Comparison of ENCODE assay signal across 1 cellular context in genomic region chr6:137816133-137816579, GRCh38.
TF ChIP-seq lines count a peak whose summit lies in the region.

No MANE protein-coding gene starts in this region.

TF ChIP-seq in GM12878, 131 proteins besides CTCF, POLR2A, EP300 and RAD21 (continued from another document):
- TF ChIP-seq PBX3 (IDR thresholded peaks at IDR 0.05; ENCODE audit: insufficient replicate concordance, low read depth, low read length) = no peak
- TF ChIP-seq ZNF687 (IDR thresholded peaks at IDR 0.05) = peak; percentile 54; the same call in 1 of the 2 replicates
- peak; percentile 65 for TF ChIP-seq ATF7 (IDR thresholded peaks at IDR 0.05; ENCODE audit: low read depth)
- TF ChIP-seq SREBF2 (IDR thresholded peaks at IDR 0.05; ENCODE audit: low read length) = no peak
- no peak for TF ChIP-seq NKRF (conservative IDR thresholded peaks at IDR 0.05)
- peak; percentile 80 for TF ChIP-seq IKZF1 (conservative IDR thresholded peaks at IDR 0.05)
- TF ChIP-seq ZBTB4 (CRISPR knock-in tag; IDR thresholded peaks at IDR 0.05) = no peak
- no peak for TF ChIP-seq EZH2 (IDR thresholded peaks at IDR 0.05; ENCODE audit: borderline replicate concordance, control insufficient read depth, low read depth, low read length)
- peak; percentile 69 for TF ChIP-seq NR2F1 (conservative IDR thresholded peaks at IDR 0.05)
- TF ChIP-seq SIN3A (IDR thresholded peaks at IDR 0.05; ENCODE audit: low read depth, low read length) = no peak
- no peak for TF ChIP-seq PRDM15 (CRISPR knock-in tag; IDR thresholded peaks at IDR 0.05)
- peak; percentile 69 for TF ChIP-seq RUNX3 (IDR thresholded peaks at IDR 0.05; ENCODE audit: low read length)
- TF ChIP-seq IKZF2 (IDR thresholded peaks at IDR 0.05) = peak in 1 of 2 experiments; percentile 56; a peak in 2 of 4 replicates
- TF ChIP-seq BRCA1 (IDR thresholded peaks at IDR 0.05; ENCODE audit: low read depth, low read length) = no peak
- no peak for TF ChIP-seq TCF3 (IDR thresholded peaks at IDR 0.05; ENCODE audit: borderline replicate concordance, insufficient read depth, low read depth, low read length)
- peak; percentile 41 for TF ChIP-seq SMARCA5 (IDR thresholded peaks at IDR 0.05)
- TF ChIP-seq EED (IDR thresholded peaks at IDR 0.05; ENCODE audit: low read depth) = peak; percentile 66
- no peak; the same call in 1 of the 2 replicates for TF ChIP-seq FOXM1 (IDR thresholded peaks at IDR 0.05; ENCODE audit: low read depth, low read length)
- no peak for TF ChIP-seq REST (IDR thresholded peaks at IDR 0.05; ENCODE audit: low read depth, low read length)
- TF ChIP-seq GATAD2B (conservative IDR thresholded peaks at IDR 0.05; ENCODE audit: low read depth) = 0 out of 2 replicates have a peak, but pooled peaks have one; percentile 35
- TF ChIP-seq BHLHE40 (IDR thresholded peaks at IDR 0.05; ENCODE audit: borderline replicate concordance in 1 of 2, low read depth in 2 of 2, low read length in 1 of 2) = peak in 1 of 2 experiments; percentile 8; a peak in 1 of 4 replicates
- TF ChIP-seq MEF2B (IDR thresholded peaks at IDR 0.05; ENCODE audit: partially characterized antibody, poor library complexity, severe bottlenecking) = peak; percentile 42
